In the genomic region with DNA sequence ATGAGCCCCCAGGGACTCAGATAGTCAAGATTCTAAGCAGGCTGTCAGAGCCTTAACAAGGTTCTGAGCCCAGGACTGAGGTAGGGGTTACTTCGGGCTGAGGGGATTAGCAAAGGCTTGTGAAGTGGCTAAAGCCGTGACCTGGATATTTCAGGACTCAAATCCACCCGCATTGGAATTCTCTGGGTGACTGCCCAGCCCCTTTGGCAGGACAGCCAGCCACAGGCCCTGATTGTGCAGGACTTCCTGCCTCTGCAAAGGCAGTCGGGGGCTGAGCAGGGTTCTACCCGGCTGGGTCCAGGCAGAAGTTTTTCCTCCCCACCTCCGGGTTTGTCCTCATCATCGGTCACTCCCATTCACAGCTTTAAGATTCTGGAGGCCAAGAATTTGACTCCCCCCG, we compare ENCODE assay signal across 17 cellular contexts. TPM values are rescaled to one million over a fixed set of nuclear protein-coding genes. Genes with fewer than 3 reads are reported as not detected.
DNase-seq lines count a peak whose midpoint lies in the region; ATAC-seq and TF ChIP-seq lines count a peak whose summit lies in the region.
"Had no signal": no experiment of that assay in that cellular context is flagged by ENCODE, and none has a peak within 500 bp of the region (broad histone marks: within the 10 kb centered on the region; RNA-seq: fewer than 3 reads in every experiment).

A gene with protein sequence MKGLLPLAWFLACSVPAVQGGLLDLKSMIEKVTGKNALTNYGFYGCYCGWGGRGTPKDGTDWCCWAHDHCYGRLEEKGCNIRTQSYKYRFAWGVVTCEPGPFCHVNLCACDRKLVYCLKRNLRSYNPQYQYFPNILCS (plus strand): TSS at position 263 of the 400 bp plus-strand sequence. CDS start 14,637 bp downstream, outside the sequence.

- TF ChIP-seq POLR2A in uterus (IDR thresholded peaks at IDR 0.05) = no peak

- no peaks in the 10 kb centered on the region for H3K27me3 Mint-ChIP-seq in activated T-cell treated with anti-CD3 and anti-CD28 coated beads, Interleukin-2, amount 50 U/mL, for 4 hours (ENCODE audit: low read depth)
- H3K27me3 Mint-ChIP-seq in type B pancreatic cell = peaks cover 18% of the 10 kb centered on the region

- H3K27ac ChIP-seq in uterus = no peak within 1 kb of the TSS
- H3K27ac ChIP-seq: 22Rv1 had no signal

- H3K9me3 ChIP-seq in uterus = no peaks in the 10 kb centered on the region

- H3K36me3 Mint-ChIP-seq in activated T-cell treated with anti-CD3 and anti-CD28 coated beads, Interleukin-2, amount 50 U/mL, for 4 hours (ENCODE audit: insufficient read depth) = no peaks in the 10 kb centered on the region
- no peaks in the 10 kb centered on the region for H3K36me3 Mint-ChIP-seq in type B pancreatic cell

- H3K4me3 Mint-ChIP-seq in activated T-cell treated with anti-CD3 and anti-CD28 coated beads, Interleukin-2, amount 50 U/mL, for 4 hours = no peak within 1 kb of the TSS
- H3K4me3 Mint-ChIP-seq in type B pancreatic cell = no peak within 1 kb of the TSS
- H3K4me3 Mint-ChIP-seq: endodermal cell had no signal

- peak; percentile 49 for DNase-seq in activated CD8-positive, alpha-beta memory T cell treated with anti-CD3 and anti-CD28 coated beads for 24 hours
- no peak for DNase-seq in activated CD8-positive, alpha-beta memory T cell treated with anti-CD3 and anti-CD28 coated beads, Interleukin-2, amount 50 U/mL, for 48 hours
- DNase-seq in cardiac septum (ENCODE audit: low spot score) = peak; percentile 87
- DNase-seq in nucleus accumbens (lab: John Stamatoyannopoulos, UW) = peak in 37 of 56 donors; percentile 2 to 74 (median 28)
- peak; percentile 36 to 64 for DNase-seq in uterus
- no peak for DNase-seq in cerebellar nuclear complex (lab: John Stamatoyannopoulos, UW)
- DNase-seq in activated T-cell treated with anti-CD3 and anti-CD28 coated beads, Interleukin-2, amount 50 U/mL, for 4 hours = no peak
- no peak for DNase-seq in type B pancreatic cell (ENCODE audit: extremely low spot score, unreplicated experiment)
- DNase-seq: DND-41; endodermal cell; NCI-H1436 treated with DMSO at 0.1 percent for 48 hours; OCI-M1; stimulated activated naive CD4-positive, alpha-beta T cell treated with Interleukin-2 at 50 U/mL for 16 hours had no signal

- no peaks in the 10 kb centered on the region for H3K36me3 ChIP-seq in uterus

- H3K27me3 ChIP-seq in uterus = no peaks in the 10 kb centered on the region

- no peaks in the 10 kb centered on the region for H3K9me3 Mint-ChIP-seq in activated T-cell treated with anti-CD3 and anti-CD28 coated beads, Interleukin-2, amount 50 U/mL, for 4 hours
- no peaks in the 10 kb centered on the region for H3K9me3 Mint-ChIP-seq in type B pancreatic cell
- H3K9me3 Mint-ChIP-seq: activated T-helper 2 cell treated with anti-CD3 and anti-CD28 coated beads, Interferon-gamma antibody, Interleukin-2, Interleukin-4, amounts not matched to agents 10 μg/mL and 5 μg/mL and 100 μg/mL, durations not matched to agents 14 hours and 24 hours and 36 hours had no signal

- TF ChIP-seq CTCF in uterus (IDR thresholded peaks at IDR 0.05) (no peak), type B pancreatic cell (conservative IDR thresholded peaks at IDR 0.05) (no peak)

- H3K4me1 Mint-ChIP-seq in activated T-cell treated with anti-CD3 and anti-CD28 coated beads, Interleukin-2, amount 50 U/mL, for 4 hours (ENCODE audit: low read depth) = peaks cover 1% of the 10 kb centered on the region
- no peaks in the 10 kb centered on the region for H3K4me1 Mint-ChIP-seq in type B pancreatic cell (ENCODE audit: unreplicated experiment)
- H3K4me1 Mint-ChIP-seq: endodermal cell had no signal

- no peak within 1 kb of the TSS for H3K4me3 ChIP-seq in uterus

- intact Hi-C loops in cardiac septum (cut with DNase I) (loop anchor here (10.0 kb wide), 1 partner anchor 415 kb away; a partner anchor contains a TSS), uterus (cut with DNase I; ENCODE audit: low total_unique reads) (no loop called here)

- no peak for ATAC-seq in activated T-cell treated with anti-CD3 and anti-CD28 coated beads, Interleukin-2, amount 50 U/mL, for 4 hours
- ATAC-seq: HCT116 had no signal

- no peak within 1 kb of the TSS for H3K27ac Mint-ChIP-seq in type B pancreatic cell
- H3K27ac Mint-ChIP-seq: activated T-helper 2 cell treated with anti-CD3 and anti-CD28 coated beads, Interferon-gamma antibody, Interleukin-2, Interleukin-4, amounts not matched to agents 10 μg/mL and 5 μg/mL and 100 μg/mL, durations not matched to agents 14 hours and 24 hours and 36 hours; endodermal cell had no signal

- no peaks in the 10 kb centered on the region for H3K4me1 ChIP-seq in uterus

RNA-seq across cellular contexts. Expression of the gene that starts here (rescaled TPM):
- total RNA-seq in cardiac septum (36.4 TPM), uterus (1 to 10 TPM in 1 of 4 donors, not detected in 3; 3.1 TPM), type B pancreatic cell (ENCODE audit: low replicate concordance) (not detected in 2 replicates)
- total RNA-seq in activated T-cell treated with anti-CD3 and anti-CD28 coated beads, Interleukin-2, amount 50 U/mL, for 4 hours = not detected
- total RNA-seq: activated T-helper 2 cell treated with anti-CD3 and anti-CD28 coated beads, Interferon-gamma antibody, Interleukin-2, Interleukin-4, amounts not matched to agents 10 μg/mL and 5 μg/mL and 100 μg/mL, durations not matched to agents 14 hours and 24 hours and 36 hours; endodermal cell; kidney epithelial cell had no signal

Comparison
In these comparisons a context has a peak if more than half of its experiments do, and no peak if none do; other contexts are left out.
1. DNase-seq: peak in activated CD8-positive, alpha-beta memory T cell treated with anti-CD3 and anti-CD28 coated beads for 24 hours (single experiment), cardiac septum (single experiment), nucleus accumbens (37 of 56) and uterus (2 of 2); none in activated CD8-positive, alpha-beta memory T cell treated with anti-CD3 and anti-CD28 coated beads, Interleukin-2, amount 50 U/mL, for 48 hours (single experiment), cerebellar nuclear complex (0 of 2), activated T-cell treated with anti-CD3 and anti-CD28 coated beads, Interleukin-2, amount 50 U/mL, for 4 hours (single experiment) and type B pancreatic cell (single experiment).